1 cellular context compared by ENCODE assay signal in genomic region chr14:99202516-99202915, GRCh38.
TF ChIP-seq lines count a peak whose summit lies in the region.

No MANE protein-coding gene starts in this region.

TF ChIP-seq in H1, 55 proteins besides CTCF, POLR2A, EP300 and RAD21:
- TF ChIP-seq JUND (IDR thresholded peaks at IDR 0.05; ENCODE audit: low read length) (no peak), ATF3 (IDR thresholded peaks at IDR 0.05; ENCODE audit: insufficient read depth, low read depth, low read length) (no peak), SUZ12 (IDR thresholded peaks at IDR 0.05; ENCODE audit: low read length) (no peak), MAFK (IDR thresholded peaks at IDR 0.05; ENCODE audit: low read depth, low read length) (no peak), EGR1 (IDR thresholded peaks at IDR 0.05; ENCODE audit: borderline replicate concordance, low read depth, low read length) (no peak), SAP30 (IDR thresholded peaks at IDR 0.05; ENCODE audit: insufficient read depth, insufficient replicate concordance, low read length) (no peak), TAF1 (IDR thresholded peaks at IDR 0.05; ENCODE audit: low read depth, low read length) (no peak), HDAC6 (IDR thresholded peaks at IDR 0.05; ENCODE audit: low read depth, low read length) (no peak), FOSL1 (IDR thresholded peaks at IDR 0.05; ENCODE audit: insufficient read depth, low read depth, low read length) (no peak), NRF1 (IDR thresholded peaks at IDR 0.05; ENCODE audit: low read depth, low read length) (no peak), NANOG (IDR thresholded peaks at IDR 0.05; ENCODE audit: insufficient read depth, low read depth, low read length, poor library complexity, severe bottlenecking) (no peak), SP2 (IDR thresholded peaks at IDR 0.05; ENCODE audit: low read length) (no peak), RXRA (IDR thresholded peaks at IDR 0.05; ENCODE audit: insufficient read depth, low read depth, low read length) (no peak)
- TF ChIP-seq, protein P1, sequence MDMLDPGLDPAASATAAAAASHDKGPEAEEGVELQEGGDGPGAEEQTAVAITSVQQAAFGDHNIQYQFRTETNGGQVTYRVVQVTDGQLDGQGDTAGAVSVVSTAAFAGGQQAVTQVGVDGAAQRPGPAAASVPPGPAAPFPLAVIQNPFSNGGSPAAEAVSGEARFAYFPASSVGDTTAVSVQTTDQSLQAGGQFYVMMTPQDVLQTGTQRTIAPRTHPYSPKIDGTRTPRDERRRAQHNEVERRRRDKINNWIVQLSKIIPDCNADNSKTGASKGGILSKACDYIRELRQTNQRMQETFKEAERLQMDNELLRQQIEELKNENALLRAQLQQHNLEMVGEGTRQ (IDR thresholded peaks at IDR 0.05; ENCODE audit: low read length) = no peak
